Comparison of ENCODE assay signal across 8 cellular contexts in the genomic region with DNA sequence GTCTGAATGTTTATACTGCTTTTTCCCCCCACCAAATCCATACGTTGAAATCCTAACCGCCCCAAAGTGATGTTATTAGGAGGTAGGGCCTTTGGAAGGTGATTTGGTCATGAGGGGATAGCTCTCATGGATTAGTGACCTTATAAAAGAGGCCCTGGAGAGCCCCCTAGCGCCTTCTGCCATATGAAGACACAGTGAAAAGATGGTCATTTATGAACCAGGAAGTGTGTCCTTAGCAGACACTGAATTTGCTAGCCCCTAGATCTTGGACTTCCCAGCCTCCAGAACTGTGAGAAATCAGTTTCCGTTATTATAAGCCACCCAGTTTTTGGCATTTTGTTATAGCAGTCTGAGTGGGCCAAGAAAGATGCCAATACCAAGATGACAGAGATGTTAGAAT. TPM values are rescaled to one million over a fixed set of nuclear protein-coding genes. Genes with fewer than 3 reads are reported as not detected.
DNase-seq lines count a peak whose midpoint lies in the region; ATAC-seq and TF ChIP-seq lines count a peak whose summit lies in the region.

No MANE protein-coding gene starts in this region.

- no peak overlapping the region for H3K4me3 Mint-ChIP-seq in natural killer cell
- no peak overlapping the region for H3K4me3 Mint-ChIP-seq in natural killer cell treated with Interleukin-12 subunit alpha and Interleukin-12 subunit beta and Interleukin-15 and Interleukin-18, amount 100 ng/mL, for 72 hours

- H3K27ac Mint-ChIP-seq in natural killer cell, result peak overlapping the region in 1 of 2 donors; percentile 39
- H3K27ac Mint-ChIP-seq in natural killer cell treated with Interleukin-12 subunit alpha and Interleukin-12 subunit beta and Interleukin-15 and Interleukin-18, amount 100 ng/mL, for 72 hours, result no peak overlapping the region

- no peak for TF ChIP-seq CTCF in natural killer cell (IDR thresholded peaks at IDR 0.05)
- TF ChIP-seq CTCF in GM20000 (IDR thresholded peaks at IDR 0.05; ENCODE audit: extremely low read depth, missing control alignments), result no peak

- DNase-seq in natural killer cell (no peak), NOMO-1 treated with DMSO at 0.1 percent for 48 hours (lab: John Stamatoyannopoulos, UW; ENCODE audit: unreplicated experiment) (peak; percentile 30), dermis blood vessel endothelial cell (peak; percentile 51), AG08395 (ENCODE audit: low spot score) (no peak), NCI-H2081 treated with DMSO at 0.1 percent for 48 hours (lab: John Stamatoyannopoulos, UW) (no peak), GM20000 (ENCODE audit: low spot score) (no peak)
- no peak for DNase-seq in natural killer cell treated with Interleukin-12 subunit alpha and Interleukin-12 subunit beta and Interleukin-15 and Interleukin-18, amount 100 ng/mL, for 72 hours (ENCODE audit: low spot score)

- H3K36me3 Mint-ChIP-seq in natural killer cell, result no peaks in the 10 kb centered on the region
- H3K36me3 Mint-ChIP-seq in natural killer cell treated with Interleukin-12 subunit alpha and Interleukin-12 subunit beta and Interleukin-15 and Interleukin-18, amount 100 ng/mL, for 72 hours, result no peaks in the 10 kb centered on the region

- ATAC-seq in natural killer cell, result peak in 2 of 3 donors; percentile 45 to 65
- no peak for ATAC-seq in natural killer cell treated with Interleukin-12 subunit alpha and Interleukin-12 subunit beta and Interleukin-15 and Interleukin-18, amount 100 ng/mL, for 72 hours
- no peak for ATAC-seq in HG02840 (IDR thresholded peaks at IDR 0.05; ENCODE audit: low FRiP score, unreplicated experiment)

- H3K9me3 Mint-ChIP-seq in natural killer cell, result no peaks in the 10 kb centered on the region
- H3K9me3 Mint-ChIP-seq in natural killer cell treated with Interleukin-12 subunit alpha and Interleukin-12 subunit beta and Interleukin-15 and Interleukin-18, amount 100 ng/mL, for 72 hours, result no peaks in the 10 kb centered on the region

- peaks cover 5 to 6% of the 10 kb centered on the region in 2 donors for H3K4me1 Mint-ChIP-seq in natural killer cell
- H3K4me1 Mint-ChIP-seq in natural killer cell treated with Interleukin-12 subunit alpha and Interleukin-12 subunit beta and Interleukin-15 and Interleukin-18, amount 100 ng/mL, for 72 hours (ENCODE audit: low read depth in 2 of 2), result peaks cover 5 to 7% of the 10 kb centered on the region in 2 donors

- peaks cover 0 to 6% of the 10 kb centered on the region in 2 donors for H3K27me3 Mint-ChIP-seq in natural killer cell (ENCODE audit: low read depth in 2 of 2)
- H3K27me3 Mint-ChIP-seq in natural killer cell treated with Interleukin-12 subunit alpha and Interleukin-12 subunit beta and Interleukin-15 and Interleukin-18, amount 100 ng/mL, for 72 hours, result no peaks in the 10 kb centered on the region

- intact Hi-C loops in natural killer cell (cut with micrococcal nuclease), result no loop called here

RNA-seq across cellular contexts. Expression of a gene that starts 7.2 kb away (rescaled TPM):
- total RNA-seq in natural killer cell (10 to 100 TPM; 54.7 to 66.9 (median 62.5) TPM), dermis blood vessel endothelial cell (105 and 115 TPM in 2 replicates)
- 10 to 100 TPM; 59.8 to 69.9 TPM for total RNA-seq in natural killer cell treated with Interleukin-12 subunit alpha and Interleukin-12 subunit beta and Interleukin-15 and Interleukin-18, amount 100 ng/mL, for 72 hours

RNA-seq across cellular contexts. Expression of a gene that starts 11.5 kb away (rescaled TPM):
- total RNA-seq in natural killer cell, result 10 to 100 TPM; 32.7 to 37.7 (median 33.5) TPM
- total RNA-seq in natural killer cell treated with Interleukin-12 subunit alpha and Interleukin-12 subunit beta and Interleukin-15 and Interleukin-18, amount 100 ng/mL, for 72 hours, result 100 to 1,000 TPM in 1 of 2 donors, 10 to 100 TPM in 1; 90.6 to 105 TPM
- 45.1 and 75.9 TPM in 2 replicates for total RNA-seq in dermis blood vessel endothelial cell

Comparison
In these comparisons a context has a peak if more than half of its experiments do, and no peak if none do; other contexts are left out.
1. ATAC-seq: peak in natural killer cell (2 of 3); none in natural killer cell treated with Interleukin-12 subunit alpha and Interleukin-12 subunit beta and Interleukin-15 and Interleukin-18, amount 100 ng/mL, for 72 hours (0 of 2) and HG02840 (single experiment).
2. DNase-seq: peak in NOMO-1 treated with DMSO at 0.1 percent for 48 hours (single experiment) and dermis blood vessel endothelial cell (single experiment); none in natural killer cell (single experiment), natural killer cell treated with Interleukin-12 subunit alpha and Interleukin-12 subunit beta and Interleukin-15 and Interleukin-18, amount 100 ng/mL, for 72 hours (single experiment), AG08395 (single experiment), NCI-H2081 treated with DMSO at 0.1 percent for 48 hours (single experiment) and GM20000 (single experiment).